In the genomic region with DNA sequence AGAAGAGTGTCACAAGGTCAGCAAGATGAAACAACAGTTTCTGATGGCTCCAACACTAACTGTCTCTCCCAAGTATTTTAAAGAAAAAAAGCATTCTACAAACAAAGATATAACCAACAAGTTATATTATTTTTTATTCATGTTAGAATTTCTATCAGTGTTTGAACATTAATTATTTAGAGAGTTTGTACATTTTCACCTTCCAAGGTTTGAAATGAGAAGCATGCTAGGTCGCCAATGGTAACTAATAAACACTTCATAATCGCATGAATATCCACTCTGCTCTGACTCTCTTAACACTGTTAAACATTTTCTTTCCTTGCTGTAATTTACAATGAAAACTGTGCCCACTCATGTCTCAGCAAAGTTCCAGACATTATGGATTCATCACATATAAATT, we compare ENCODE assay signal across 33 cellular contexts.
"Had no signal": no experiment of that assay in that cellular context is flagged by ENCODE, and none has a peak within 500 bp of the region (broad histone marks: within the 10 kb centered on the region; RNA-seq: fewer than 3 reads in every experiment).

No MANE protein-coding gene starts in this region.

- H3K9me3 ChIP-seq: adrenal gland, ascending aorta, body of pancreas, breast epithelium had no signal

- H3K36me3 ChIP-seq: brain microvascular endothelial cell had no signal

- FAIRE-seq: astrocyte, bronchial epithelial cell had no signal

- H3K27ac ChIP-seq: adrenal gland, ascending aorta, body of pancreas, brain microvascular endothelial cell, breast epithelium, cardiac muscle cell had no signal

- DNase-seq: activated effector memory CD4-positive, alpha-beta T cell treated with anti-CD3 and anti-CD28 coated beads, Interleukin-2, amount 50 U/mL, for 16 hours; activated effector memory CD4-positive, alpha-beta T cell treated with Interleukin-2 at 50 U/mL for 16 hours; activated gamma-delta T cell; activated gamma-delta T cell treated with Interleukin-2 at 50 U/mL for 16 hours; activated naive CD4-positive, alpha-beta T cell; activated naive CD4-positive, alpha-beta T cell treated with anti-CD3 and anti-CD28 coated beads for 36 hours; activated naive CD4-positive, alpha-beta T cell treated with anti-CD3 and anti-CD28 coated beads, Interleukin-2, amount 10 ng/mL, durations not matched to agents 7 days and 5 days; activated naive CD4-positive, alpha-beta T cell treated with anti-CD3 and anti-CD28 coated beads, Interleukin-2, amount 50 U/mL, for 16 hours; activated naive CD4-positive, alpha-beta T cell treated with Interleukin-2 at 50 U/mL for 16 hours; activated naive CD8-positive, alpha-beta T cell treated with anti-CD3 and anti-CD28 coated beads for 36 hours; activated naive CD8-positive, alpha-beta T cell treated with anti-CD3 and anti-CD28 coated beads, Interleukin-2, amount 10 ng/mL, durations not matched to agents 7 days and 5 days; activated naive CD8-positive, alpha-beta T cell treated with anti-CD3 and anti-CD28 coated beads, Interleukin-2, amount 50 U/mL, for 24 hours; activated T-cell treated with anti-CD3 and anti-CD28 coated beads, Interleukin-2, amount 50 U/mL, for 24 hours; activated T-cell treated with anti-CD3 and anti-CD28 coated beads, Interleukin-2, amount 50 U/mL, for 4 hours; activated T-cell treated with anti-CD3 and anti-CD28 coated beads, Interleukin-2, amount 50 U/mL, for 48 hours; activated T-cell treated with anti-CD3 and anti-CD28 coated beads, Interleukin-2, amount 50 U/mL, for 72 hours; adrenal gland; amniotic stem cell; amygdala; anterior cingulate cortex; aorta; body of pancreas; brain microvascular endothelial cell; caudate nucleus; central memory CD4-positive, alpha-beta T cell; cerebellar nuclear complex had no signal

- H3K27me3 ChIP-seq: adrenal gland, ascending aorta, body of pancreas, brain microvascular endothelial cell, breast epithelium, cardiac muscle cell had no signal

- H3K4me3 ChIP-seq: adrenal gland, ascending aorta, body of pancreas, breast epithelium, cardiac muscle cell had no signal

- H3K4me1 ChIP-seq: adrenal gland, ascending aorta, body of pancreas, breast epithelium had no signal

- ATAC-seq: activated naive CD4-positive, alpha-beta T cell treated with anti-CD3 and anti-CD28 coated beads, Interleukin-2, amount 50 U/mL, for 72 hours; activated naive CD8-positive, alpha-beta T cell treated with anti-CD3 and anti-CD28 coated beads, Interleukin-2, amount 50 U/mL, for 24 hours; activated T-cell treated with anti-CD3 and anti-CD28 coated beads, Interleukin-2, amount 50 U/mL, for 4 hours; activated T-cell treated with anti-CD3 and anti-CD28 coated beads, Interleukin-2, amount 50 U/mL, for 72 hours; activated T-helper 17 cell treated with anti-CD3 and anti-CD28 coated beads, Interleukin-2, amount 50 U/mL, for 72 hours; body of pancreas had no signal
